8 cellular contexts compared by ENCODE assay signal in the genomic region with DNA sequence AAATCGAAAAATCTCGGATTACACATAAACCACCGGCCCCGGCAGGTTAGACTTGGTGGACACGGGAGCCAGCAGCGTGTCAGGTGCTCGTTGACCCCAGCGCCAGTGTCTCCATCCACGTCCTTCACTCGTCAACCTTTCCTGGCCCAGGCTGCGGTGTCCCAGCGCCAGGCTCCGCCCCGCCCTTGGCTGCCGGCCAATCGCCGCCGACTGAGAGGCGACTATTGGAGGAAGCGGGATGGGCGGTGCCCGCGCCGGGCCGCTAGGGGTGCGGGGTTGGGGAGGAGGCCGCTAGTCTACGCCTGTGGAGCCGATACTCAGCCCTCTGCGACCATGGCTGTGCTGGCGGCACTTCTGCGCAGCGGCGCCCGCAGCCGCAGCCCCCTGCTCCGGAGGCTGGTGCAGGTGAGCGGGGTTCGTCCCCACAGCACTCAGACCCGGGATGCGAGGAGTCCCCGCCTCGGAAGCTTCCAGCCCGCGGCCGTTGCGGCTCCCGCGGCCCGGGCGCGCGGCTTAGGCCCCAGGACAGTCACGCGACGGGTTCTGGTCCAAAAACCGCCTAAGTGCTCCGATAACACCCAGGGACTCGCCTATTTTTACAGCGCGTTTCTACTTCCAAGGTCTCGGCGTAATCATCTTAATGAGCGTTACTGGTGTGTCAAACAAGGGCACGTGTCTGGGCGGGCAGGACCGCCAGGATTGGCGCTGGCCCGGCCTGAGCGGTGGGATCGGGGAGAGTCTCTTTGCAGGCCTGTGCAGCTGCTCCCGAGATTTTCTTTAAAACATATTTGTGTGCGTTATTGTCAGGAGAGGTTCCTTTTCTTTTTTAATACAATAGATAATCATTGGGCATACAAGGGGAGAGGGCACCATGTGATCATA. TPM values are rescaled to one million over a fixed set of nuclear protein-coding genes. Genes with fewer than 3 reads are reported as not detected.
DNase-seq lines count a peak whose midpoint lies in the region; ATAC-seq and TF ChIP-seq lines count a peak whose summit lies in the region.

A gene (plus strand): TSS at position 294 of the 882 bp plus-strand sequence. CDS start 40 bp downstream, at position 334.

- H3K9ac ChIP-seq in BLaER1 treated with 17β-estradiol and CSF1 and Interleukin-3, amounts not matched to agents 10 nM and 100 nM: peak within 1 kb of the TSS; percentile 77 to 89 (median 85)

- H3K4me1 ChIP-seq in BLaER1 treated with 17β-estradiol and CSF1 and Interleukin-3, amounts not matched to agents 10 nM and 100 nM: peaks cover 31 to 42% (median 35%) of the 10 kb centered on the region in 10 experiments

- H3K36me3 Mint-ChIP-seq in activated CD4-positive, alpha-beta T cell treated with anti-CD3 and anti-CD28 coated beads, Interleukin-2, amount 10 ng/mL, durations not matched to agents 24 days and 14 days (ENCODE audit: low read depth): peaks cover 23% of the 10 kb centered on the region

- H4K20me1 ChIP-seq in BLaER1 treated with 17β-estradiol and CSF1 and Interleukin-3, amounts not matched to agents 10 nM and 100 nM: no peaks in the 10 kb centered on the region; a peak in 2 of 22 replicates

- peak within 1 kb of the TSS; percentile 82 to 95 (median 87) for H3K4me2 ChIP-seq in BLaER1 treated with 17β-estradiol and CSF1 and Interleukin-3, amounts not matched to agents 10 nM and 100 nM

- peak within 1 kb of the TSS; percentile 69 to 80 (median 76) for H3K4me3 ChIP-seq in BLaER1 treated with 17β-estradiol and CSF1 and Interleukin-3, amounts not matched to agents 10 nM and 100 nM
- H3K4me3 ChIP-seq in coronary artery: peak within 1 kb of the TSS; percentile 91

- peak; percentile 80 for DNase-seq in GM19240 (ENCODE audit: insufficient read length, low spot score)
- DNase-seq in NCI-H526 (lab: John Stamatoyannopoulos, UW): peak; percentile 92 to 99
- DNase-seq in activated CD4-positive, alpha-beta T cell treated with anti-CD3 and anti-CD28 coated beads, Interleukin-2, amount 10 ng/mL, durations not matched to agents 24 days and 14 days: peak; percentile 99
- DNase-seq in coronary artery (ENCODE audit: low spot score): peak; percentile 98
- DNase-seq in left kidney (ENCODE audit: low read depth, low spot score): peak; percentile 96
- DNase-seq in stimulated activated CD4-positive, alpha-beta T cell treated with anti-CD3 and anti-CD28 coated beads, Interleukin-2, amount 100 ng/mL, for 4 hours (ENCODE audit: low read depth): peak; percentile 92

- no peaks in the 10 kb centered on the region for H3K9me3 Mint-ChIP-seq in activated CD4-positive, alpha-beta T cell treated with anti-CD3 and anti-CD28 coated beads, Interleukin-2, amount 10 ng/mL, durations not matched to agents 24 days and 14 days

- TF ChIP-seq CTCF in coronary artery (IDR thresholded peaks at IDR 0.05): no peak

- intact Hi-C loops in activated CD4-positive, alpha-beta T cell treated with anti-CD3 and anti-CD28 coated beads, Interleukin-2, amount 10 ng/mL, durations not matched to agents 24 days and 14 days (cut with micrococcal nuclease): loop anchor here (1.0 to 2.0 kb wide), 4 partner anchors 101 to 376 kb away; a partner anchor contains a TSS

- H3K4me1 Mint-ChIP-seq in activated CD4-positive, alpha-beta T cell treated with anti-CD3 and anti-CD28 coated beads, Interleukin-2, amount 10 ng/mL, durations not matched to agents 24 days and 14 days: peaks cover 33% of the 10 kb centered on the region

- peaks cover 0 to 16% (median 6%) of the 10 kb centered on the region in 11 experiments; a peak in 8 of 22 replicates for H3K36me3 ChIP-seq in BLaER1 treated with 17β-estradiol and CSF1 and Interleukin-3, amounts not matched to agents 10 nM and 100 nM

- H3K27me3 Mint-ChIP-seq in activated CD4-positive, alpha-beta T cell treated with anti-CD3 and anti-CD28 coated beads, Interleukin-2, amount 10 ng/mL, durations not matched to agents 24 days and 14 days: no peaks in the 10 kb centered on the region

- peak within 1 kb of the TSS; percentile 49 to 86 (median 78); a peak in 21 of 22 replicates for H3K27ac ChIP-seq in BLaER1 treated with 17β-estradiol and CSF1 and Interleukin-3, amounts not matched to agents 10 nM and 100 nM
- H3K27ac ChIP-seq in coronary artery: peak within 1 kb of the TSS; percentile 93 to 96

- H3K4me3 Mint-ChIP-seq in activated CD4-positive, alpha-beta T cell treated with anti-CD3 and anti-CD28 coated beads, Interleukin-2, amount 10 ng/mL, durations not matched to agents 24 days and 14 days: peak within 1 kb of the TSS; percentile 87

- no peaks in the 10 kb centered on the region for H3K9me3 ChIP-seq in BLaER1 treated with 17β-estradiol and CSF1 and Interleukin-3, amounts not matched to agents 10 nM and 100 nM (replicated peaks in 1 of 11)

- peak; percentile 97 for ATAC-seq in HG03460 (IDR thresholded peaks at IDR 0.05; ENCODE audit: unreplicated experiment)

- H3K27me3 ChIP-seq in BLaER1 treated with 17β-estradiol and CSF1 and Interleukin-3, amounts not matched to agents 10 nM and 100 nM: no peaks in the 10 kb centered on the region

- H3K27ac Mint-ChIP-seq in activated CD4-positive, alpha-beta T cell treated with anti-CD3 and anti-CD28 coated beads, Interleukin-2, amount 10 ng/mL, durations not matched to agents 24 days and 14 days: peak within 1 kb of the TSS; percentile 84

RNA-seq across cellular contexts. Expression of the gene that starts here (rescaled TPM):
- 65.0 and 65.9 TPM in 2 replicates for total RNA-seq in activated CD4-positive, alpha-beta T cell treated with anti-CD3 and anti-CD28 coated beads, Interleukin-2, amount 10 ng/mL, durations not matched to agents 24 days and 14 days

Comparison
In these comparisons a context has a peak if more than half of its experiments do, and no peak if none do; other contexts are left out.
1. Peak in every context shown above with its lines: DNase-seq, ATAC-seq, H3K4me3 ChIP-seq and H3K27ac ChIP-seq.